8 cellular contexts compared by ENCODE assay signal in the genomic region with DNA sequence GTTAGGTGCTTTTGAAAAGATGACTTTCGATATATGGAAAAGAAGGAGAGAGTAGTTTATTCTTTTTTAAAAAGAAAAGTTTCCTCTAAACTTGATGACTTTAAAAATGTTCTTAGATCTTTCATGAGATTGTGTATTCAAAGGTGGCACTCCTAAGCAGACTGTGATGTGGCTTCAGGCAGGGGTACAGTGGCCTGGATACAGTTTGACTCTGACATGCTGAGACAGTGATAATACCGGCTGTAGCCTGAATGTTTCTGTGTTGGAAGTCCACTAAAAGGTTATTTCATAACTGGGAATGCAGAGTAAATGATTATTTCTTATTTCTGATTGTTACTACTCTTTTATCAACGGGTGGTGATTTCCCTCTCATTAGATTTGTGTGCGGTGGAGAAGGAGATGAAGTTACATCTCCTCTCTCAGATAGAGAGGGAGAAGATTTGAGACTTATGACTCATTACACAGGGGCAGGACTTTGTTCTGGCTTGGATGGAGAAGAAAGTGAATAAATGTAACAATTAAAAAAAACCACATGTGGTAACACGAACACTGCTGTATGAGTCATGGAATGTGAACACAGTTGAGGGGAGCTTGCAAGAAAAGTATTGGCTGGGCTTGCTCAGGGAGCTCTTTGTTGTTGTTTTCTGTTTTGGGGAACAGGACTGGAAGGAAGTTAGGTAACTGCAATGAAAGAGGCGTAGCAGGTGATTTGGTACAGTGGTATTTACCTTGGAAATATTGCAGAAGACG.
DNase-seq lines count a peak whose midpoint lies in the region; ATAC-seq and FAIRE-seq lines count a peak whose summit lies in the region.

No MANE protein-coding gene starts in this region.

- no peak for FAIRE-seq in GM19239 (lab: Jason Lieb, UNC)

- peak; percentile 74 for ATAC-seq in GM18511 (IDR thresholded peaks at IDR 0.05; ENCODE audit: unreplicated experiment)
- peak; percentile 62 for ATAC-seq in HG03520 (IDR thresholded peaks at IDR 0.05; ENCODE audit: unreplicated experiment)
- no peak for ATAC-seq in GM19397 (IDR thresholded peaks at IDR 0.05; ENCODE audit: unreplicated experiment)
- no peak for ATAC-seq in GM21367 (IDR thresholded peaks at IDR 0.05; ENCODE audit: unreplicated experiment)

- DNase-seq in activated effector memory CD4-positive, alpha-beta T cell treated with Interleukin-2 at 50 U/mL for 16 hours, result peak; percentile 14
- DNase-seq in iPS-NIHi7 (ENCODE audit: extremely low spot score), result peak; percentile 17
- DNase-seq in GM19239 (ENCODE audit: insufficient read length, low spot score), result no peak
- DNase-seq in T-helper 9 cell, result no peak

Comparison
In these comparisons a context has a peak if more than half of its experiments do, and no peak if none do; other contexts are left out.
1. ATAC-seq: peak in GM18511 (single experiment) and HG03520 (single experiment); none in GM19397 (single experiment) and GM21367 (single experiment).
2. DNase-seq: peak in activated effector memory CD4-positive, alpha-beta T cell treated with Interleukin-2 at 50 U/mL for 16 hours (single experiment) and iPS-NIHi7 (single experiment); none in GM19239 (single experiment) and T-helper 9 cell (single experiment).